In the genomic region with DNA sequence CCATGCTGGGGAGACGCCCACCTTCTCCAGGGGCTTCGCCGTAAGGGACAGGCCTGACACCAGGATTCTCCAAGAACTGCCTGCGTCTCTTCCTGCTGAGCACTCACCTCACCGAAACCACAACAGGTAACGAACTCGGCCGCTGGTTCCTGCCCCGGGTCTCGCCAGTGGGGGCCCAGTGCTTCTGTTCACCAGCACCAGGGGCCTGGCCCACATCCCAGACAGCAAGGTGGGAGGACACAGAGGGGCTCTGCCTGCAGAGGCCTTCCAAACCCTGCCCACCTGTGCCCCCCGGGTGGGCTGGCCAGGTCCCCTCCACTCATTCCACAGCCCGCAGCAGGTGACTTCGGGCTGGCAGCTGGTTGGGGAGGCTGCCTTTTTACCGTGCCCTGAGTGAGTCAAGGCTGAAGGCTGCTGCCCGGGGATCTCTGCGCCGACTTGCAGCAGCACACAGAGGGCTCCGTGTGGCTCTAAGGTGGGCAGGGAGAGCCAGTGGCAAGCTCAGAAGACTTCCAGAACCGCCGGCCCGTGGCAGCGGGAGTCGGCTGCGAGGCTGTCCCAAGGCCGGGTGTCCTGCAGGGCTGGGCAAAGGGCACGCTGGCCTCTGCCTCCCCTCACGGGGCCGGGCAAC, we compare ENCODE assay signal across 30 cellular contexts. TPM values are rescaled to one million over a fixed set of nuclear protein-coding genes. Genes with fewer than 3 reads are reported as not detected.
DNase-seq lines count a peak whose midpoint lies in the region; ATAC-seq and TF ChIP-seq lines count a peak whose summit lies in the region.
"Had no signal": no experiment of that assay in that cellular context is flagged by ENCODE, and none has a peak within 500 bp of the region (broad histone marks: within the 10 kb centered on the region; RNA-seq: fewer than 3 reads in every experiment).

No MANE protein-coding gene starts in this region.

- no peaks in the 10 kb centered on the region for H3K79me1 ChIP-seq in mesenchymal stem cell (replicated peaks; ENCODE audit: low read length, poor library complexity, severe bottlenecking)

- H3K4me1 ChIP-seq in mesenchymal stem cell (ENCODE audit: control insufficient read depth, insufficient read depth, low read depth, low read length) (peaks cover 21% of the 10 kb centered on the region), spleen (peaks cover 4 to 23% (median 14%) of the 10 kb centered on the region in 6 donors), SK-N-SH (ENCODE audit: control insufficient read depth in 1 of 2, insufficient read depth in 2 of 2, low read depth in 1 of 2, low read length in 1 of 2) (peaks cover 9 to 13% of the 10 kb centered on the region in 2 experiments; a peak in 2 of 4 replicates)
- H3K4me1 ChIP-seq: prostate gland had no signal

- no peaks in the 10 kb centered on the region for H3K9me2 ChIP-seq in SK-N-SH

- H3K9me3 ChIP-seq in mesenchymal stem cell (ENCODE audit: control insufficient read depth, low read length) (no peaks in the 10 kb centered on the region), spleen (no peaks in the 10 kb centered on the region), SK-N-SH (no peaks in the 10 kb centered on the region)
- H3K9me3 ChIP-seq: breast epithelium, gastrocnemius medialis, MG63, prostate gland, suprapubic skin had no signal

- H3K23ac ChIP-seq in mesenchymal stem cell (ENCODE audit: low read length in 2 of 2): no peak overlapping the region

- H3K36me3 ChIP-seq in mesenchymal stem cell (ENCODE audit: control insufficient read depth in 1 of 2, insufficient read depth in 2 of 2, low read depth in 1 of 2, low read length in 2 of 2): no peaks in the 10 kb centered on the region
- no peaks in the 10 kb centered on the region for H3K36me3 ChIP-seq in spleen
- H3K36me3 ChIP-seq in SK-N-SH (replicated peaks in 1 of 2; ENCODE audit: control insufficient read depth in 1 of 2, insufficient read depth in 2 of 2, low read length in 1 of 2): no peaks in the 10 kb centered on the region
- H3K36me3 ChIP-seq: breast epithelium, gastrocnemius medialis, MG63, prostate gland, suprapubic skin had no signal

- no peak overlapping the region for H3K27ac ChIP-seq in mesenchymal stem cell (ENCODE audit: low read length, poor library complexity, severe bottlenecking)
- H3K27ac ChIP-seq in spleen: no peak overlapping the region
- no peak overlapping the region for H3K27ac ChIP-seq in SK-N-SH (ENCODE audit: low read depth in 2 of 2, low read length in 1 of 2)
- H3K27ac ChIP-seq: 22Rv1, breast epithelium, gastrocnemius medialis, KMS-11, PC-9, prostate gland, suprapubic skin had no signal

- TF ChIP-seq CTCF in glutamatergic neuron (IDR thresholded peaks at IDR 0.05; ENCODE audit: partially characterized antibody, unreplicated experiment): no peak
- TF ChIP-seq CTCF in spleen (IDR thresholded peaks at IDR 0.05 in 8 of 11, conservative IDR thresholded peaks at IDR 0.05 in 3 of 11): no peak
- TF ChIP-seq CTCF in SK-N-SH (IDR thresholded peaks at IDR 0.05): no peak

- DNase-seq in activated effector memory CD4-positive, alpha-beta T cell treated with anti-CD3 and anti-CD28 coated beads, Interleukin-2, amount 50 U/mL, for 16 hours: peak; percentile 54
- no peak for DNase-seq in activated effector memory CD4-positive, alpha-beta T cell treated with Interleukin-2 at 50 U/mL for 16 hours
- DNase-seq in glutamatergic neuron: peak; percentile 10
- no peak for DNase-seq in mesenchymal stem cell
- peak; percentile 56 for DNase-seq in spleen
- DNase-seq in SK-N-SH: no peak
- DNase-seq: activated CD4-positive, alpha-beta T cell treated with anti-CD3 and anti-CD28 coated beads, Interleukin-2, amount 50 U/mL, for 48 hours; activated naive CD4-positive, alpha-beta T cell treated with anti-CD3 and anti-CD28 coated beads, Interleukin-2, amount 10 ng/mL, durations not matched to agents 7 days and 5 days; activated T-cell treated with anti-CD3 and anti-CD28 coated beads, Interleukin-2, amount 50 U/mL, for 72 hours; C1 segment of cervical spinal cord; hippocampal formation; MG63; NCI-H1105 treated with DMSO at 0.1 percent for 48 hours; NCI-H2029; NCI-H2227 treated with DMSO at 0.1 percent for 48 hours; NCI-H526 treated with DMSO at 0.1 percent for 48 hours; PC-9; SHP77; stimulated activated naive B cell treated with anti-CD40 and anti-IgM and Interleukin-4, amounts not matched to agents 10 μg/mL and 1 μg/mL and 100 μg/mL, for 72 hours; T-helper 2 cell had no signal

- peak overlapping the region; percentile 35 for H2BK120ac ChIP-seq in mesenchymal stem cell (ENCODE audit: low read depth, low read length)

- no peak overlapping the region for H3K18ac ChIP-seq in mesenchymal stem cell (ENCODE audit: low read depth in 1 of 2, low read length in 2 of 2)

- POLR2A ChIA-PET in SK-N-SH (lab: Yijun Ruan, JAX): no interaction called here

- H2AFZ ChIP-seq in mesenchymal stem cell (ENCODE audit: low read depth, low read length) (no peak overlapping the region), SK-N-SH (ENCODE audit: low read depth) (no peak overlapping the region)
- H2AFZ ChIP-seq: PC-9 had no signal

- peak overlapping the region in 1 of 2 experiments; percentile 10 for H2BK12ac ChIP-seq in mesenchymal stem cell (ENCODE audit: low read length in 2 of 2)

- H3K14ac ChIP-seq in mesenchymal stem cell (ENCODE audit: low read length in 2 of 2): no peak overlapping the region

- CTCF ChIA-PET in SK-N-SH (lab: Yijun Ruan, JAX): interaction anchor here (0.8 to 0.9 kb wide), 2 partner anchors 82 to 140 kb away, joined by 3 read pairs; no protein-coding TSS in a partner anchor

- H2BK15ac ChIP-seq in mesenchymal stem cell (ENCODE audit: low read depth, poor library complexity, severe bottlenecking): peak overlapping the region; percentile 71

- H3F3A ChIP-seq in SK-N-SH (replicated peaks; ENCODE audit: insufficient read depth): no peaks in the 10 kb centered on the region

- H3K4me3 ChIP-seq in mesenchymal stem cell (ENCODE audit: insufficient read depth in 1 of 2, low read depth in 1 of 2, low read length in 2 of 2) (no peak overlapping the region), spleen (no peak overlapping the region), SK-N-SH (ENCODE audit: low read depth in 2 of 2, low read length in 1 of 2) (no peak overlapping the region)
- H3K4me3 ChIP-seq: breast epithelium, gastrocnemius medialis, MG63, PC-9, prostate gland, suprapubic skin had no signal

- no peak overlapping the region for H4K8ac ChIP-seq in mesenchymal stem cell (ENCODE audit: low read length)

- WGBS in mesenchymal stem cell: 93% methylated on average over 26 of the region's 28 CpGs
- 86 to 88% (median 87%) methylated on average over 23 to 28 of the region's 28 CpGs for WGBS in spleen, 5 donors
- 94% methylated on average over 22 of the region's 28 CpGs for WGBS in SK-N-SH (ENCODE audit: low lambda C conversion rate)

- no peak overlapping the region for H3K4ac ChIP-seq in mesenchymal stem cell (ENCODE audit: low read depth in 1 of 2, low read length in 2 of 2)

- H4K20me1 ChIP-seq in SK-N-SH (ENCODE audit: insufficient read depth): no peaks in the 10 kb centered on the region

- TF ChIP-seq POLR2A in spleen (IDR thresholded peaks at IDR 0.05): no peak

- peaks cover 2% of the 10 kb centered on the region for H3K9me3 Mint-ChIP-seq in glutamatergic neuron (ENCODE audit: unreplicated experiment)
- no peaks in the 10 kb centered on the region for H3K9me3 Mint-ChIP-seq in activated T-helper 17 cell treated with anti-CD3 and anti-CD28 coated beads, Interleukin-2, amount 50 U/mL, for 72 hours
- H3K9me3 Mint-ChIP-seq: activated naive CD4-positive, alpha-beta T cell treated with anti-CD3 and anti-CD28 coated beads, Interleukin-2, amount 10 ng/mL, durations not matched to agents 7 days and 5 days; activated T-cell treated with anti-CD3 and anti-CD28 coated beads, Interleukin-2, amount 50 U/mL, for 72 hours; stimulated activated naive B cell treated with anti-CD40 and anti-IgM and Interleukin-4, amounts not matched to agents 10 μg/mL and 1 μg/mL and 100 μg/mL, for 72 hours had no signal

- no peak overlapping the region for H3K4me3 Mint-ChIP-seq in glutamatergic neuron (ENCODE audit: unreplicated experiment)
- H3K4me3 Mint-ChIP-seq in activated T-helper 17 cell treated with anti-CD3 and anti-CD28 coated beads, Interleukin-2, amount 50 U/mL, for 72 hours: no peak overlapping the region
- H3K4me3 Mint-ChIP-seq: activated naive CD4-positive, alpha-beta T cell treated with anti-CD3 and anti-CD28 coated beads, Interleukin-2, amount 10 ng/mL, durations not matched to agents 7 days and 5 days; activated T-cell treated with anti-CD3 and anti-CD28 coated beads, Interleukin-2, amount 50 U/mL, for 72 hours; stimulated activated naive B cell treated with anti-CD40 and anti-IgM and Interleukin-4, amounts not matched to agents 10 μg/mL and 1 μg/mL and 100 μg/mL, for 72 hours had no signal

- H4K91ac ChIP-seq in mesenchymal stem cell (ENCODE audit: low read length): no peak overlapping the region

- peaks cover 0 to 16% of the 10 kb centered on the region in 2 experiments for H3K27me3 ChIP-seq in mesenchymal stem cell (ENCODE audit: control insufficient read depth in 1 of 2, insufficient read depth in 1 of 2, low read length in 2 of 2)
- peaks cover 0 to 47% (median 0%) of the 10 kb centered on the region in 7 donors for H3K27me3 ChIP-seq in spleen (replicated peaks in 1 of 7)
- H3K27me3 ChIP-seq in SK-N-SH (ENCODE audit: insufficient read depth): no peaks in the 10 kb centered on the region
- H3K27me3 ChIP-seq: MG63 had no signal

- TF ChIP-seq EP300 in SK-N-SH (IDR thresholded peaks at IDR 0.05; ENCODE audit: borderline replicate concordance in 1 of 2, low read depth in 1 of 2, low read length in 1 of 2): no peak

- H3K4me2 ChIP-seq in mesenchymal stem cell (ENCODE audit: low read length, poor library complexity, severe bottlenecking): no peak overlapping the region
- H3K4me2 ChIP-seq in SK-N-SH: no peak overlapping the region
- H3K4me2 ChIP-seq: KMS-11, PC-9 had no signal

- peaks cover 4% of the 10 kb centered on the region for H3K27me3 Mint-ChIP-seq in glutamatergic neuron (ENCODE audit: unreplicated experiment)
- peaks cover 9% of the 10 kb centered on the region for H3K27me3 Mint-ChIP-seq in activated T-helper 17 cell treated with anti-CD3 and anti-CD28 coated beads, Interleukin-2, amount 50 U/mL, for 72 hours

- H3K9ac ChIP-seq in mesenchymal stem cell (ENCODE audit: low read length): no peak overlapping the region
- H3K9ac ChIP-seq in SK-N-SH: no peak overlapping the region
- H3K9ac ChIP-seq: KMS-11 had no signal

- H2BK5ac ChIP-seq in mesenchymal stem cell (ENCODE audit: low read depth, low read length, poor library complexity, severe bottlenecking): no peak overlapping the region

- H3K36me3 Mint-ChIP-seq in glutamatergic neuron (ENCODE audit: unreplicated experiment): no peaks in the 10 kb centered on the region
- H3K36me3 Mint-ChIP-seq in activated T-helper 17 cell treated with anti-CD3 and anti-CD28 coated beads, Interleukin-2, amount 50 U/mL, for 72 hours (ENCODE audit: low read depth): no peaks in the 10 kb centered on the region
- H3K36me3 Mint-ChIP-seq: activated naive CD4-positive, alpha-beta T cell treated with anti-CD3 and anti-CD28 coated beads, Interleukin-2, amount 10 ng/mL, durations not matched to agents 7 days and 5 days; stimulated activated naive B cell treated with anti-CD40 and anti-IgM and Interleukin-4, amounts not matched to agents 10 μg/mL and 1 μg/mL and 100 μg/mL, for 72 hours had no signal

- no peak for TF ChIP-seq RAD21 in SK-N-SH (IDR thresholded peaks at IDR 0.05; ENCODE audit: low read length)

- H3K79me2 ChIP-seq in SK-N-SH (ENCODE audit: insufficient read depth): no peaks in the 10 kb centered on the region

- H3K27ac Mint-ChIP-seq in glutamatergic neuron (ENCODE audit: unreplicated experiment): no peak overlapping the region
- H3K27ac Mint-ChIP-seq in activated T-helper 17 cell treated with anti-CD3 and anti-CD28 coated beads, Interleukin-2, amount 50 U/mL, for 72 hours: no peak overlapping the region
- H3K27ac Mint-ChIP-seq: activated naive CD4-positive, alpha-beta T cell treated with anti-CD3 and anti-CD28 coated beads, Interleukin-2, amount 10 ng/mL, durations not matched to agents 7 days and 5 days; activated T-cell treated with anti-CD3 and anti-CD28 coated beads, Interleukin-2, amount 50 U/mL, for 72 hours; stimulated activated naive B cell treated with anti-CD40 and anti-IgM and Interleukin-4, amounts not matched to agents 10 μg/mL and 1 μg/mL and 100 μg/mL, for 72 hours had no signal

- no peak overlapping the region for H2AK5ac ChIP-seq in mesenchymal stem cell (ENCODE audit: low read length, severe bottlenecking)

- peaks cover 6% of the 10 kb centered on the region for H3K4me1 Mint-ChIP-seq in glutamatergic neuron (ENCODE audit: low read depth, unreplicated experiment)
- no peaks in the 10 kb centered on the region for H3K4me1 Mint-ChIP-seq in activated T-helper 17 cell treated with anti-CD3 and anti-CD28 coated beads, Interleukin-2, amount 50 U/mL, for 72 hours
- H3K4me1 Mint-ChIP-seq: activated naive CD4-positive, alpha-beta T cell treated with anti-CD3 and anti-CD28 coated beads, Interleukin-2, amount 10 ng/mL, durations not matched to agents 7 days and 5 days; stimulated activated naive B cell treated with anti-CD40 and anti-IgM and Interleukin-4, amounts not matched to agents 10 μg/mL and 1 μg/mL and 100 μg/mL, for 72 hours had no signal

- no peak for ATAC-seq in GM19397 (IDR thresholded peaks at IDR 0.05; ENCODE audit: unreplicated experiment)
- ATAC-seq in activated T-helper 17 cell treated with anti-CD3 and anti-CD28 coated beads, Interleukin-2, amount 50 U/mL, for 72 hours (replicated peaks): no peak
- ATAC-seq: activated CD4-positive, CD25-positive, alpha-beta regulatory T cell treated with anti-CD3 and anti-CD28 coated beads, Interleukin-2, amount 50 U/mL, for 24 hours; activated T-cell treated with anti-CD3 and anti-CD28 coated beads, Interleukin-2, amount 50 U/mL, for 72 hours; gastrocnemius medialis; left colon; stimulated activated naive B cell treated with anti-CD40 and anti-IgM and Interleukin-4, amounts not matched to agents 10 μg/mL and 1 μg/mL and 100 μg/mL, for 72 hours had no signal

- intact Hi-C loops in spleen (cut with DNase I; ENCODE audit: low total_unique reads): no loop called here

RNA-seq across cellular contexts. Expression of gene COL18A1, which starts 14.7 kb away (rescaled TPM):
- 9.5 TPM for total RNA-seq in glutamatergic neuron (ENCODE audit: unreplicated experiment)
- polyA plus RNA-seq in mesenchymal stem cell (2013, experiment 1 of 2): 330 TPM
- 322 TPM for polyA plus RNA-seq in mesenchymal stem cell (2013, experiment 2 of 2)
- 100 to 1,000 TPM in 3 of 7 donors, 10 to 100 TPM in 4; 71.8 to 208 (median 99.6) TPM for total RNA-seq in spleen
- 10 to 100 TPM; 35.0 to 66.9 (median 60.0) TPM for polyA plus RNA-seq in spleen
- 93.6 and 118 TPM in 2 replicates for polyA plus RNA-seq in SK-N-SH (2012; rRNA removed)
- 51.8 and 89.1 TPM in 2 replicates for polyA plus RNA-seq in SK-N-SH (2012; cell fraction: cytosol; rRNA removed)
- 287 and 525 TPM in 2 replicates for polyA plus RNA-seq in SK-N-SH (2012; cell fraction: nucleus; rRNA removed)
- total RNA-seq in activated T-helper 17 cell treated with anti-CD3 and anti-CD28 coated beads, Interleukin-2, amount 50 U/mL, for 72 hours: 1 to 10 TPM; 3.2 to 3.9 TPM

Comparison
In these comparisons a context has a peak if more than half of its experiments do, and no peak if none do; other contexts are left out.
1. DNase-seq: peak in activated effector memory CD4-positive, alpha-beta T cell treated with anti-CD3 and anti-CD28 coated beads, Interleukin-2, amount 50 U/mL, for 16 hours (single experiment), glutamatergic neuron (single experiment) and spleen (single experiment); none in activated effector memory CD4-positive, alpha-beta T cell treated with Interleukin-2 at 50 U/mL for 16 hours (single experiment), mesenchymal stem cell (single experiment) and SK-N-SH (single experiment).